ENCODE assay signal across 12 cellular contexts in genomic region chr19:14603990-14604387, GRCh38. TPM values are rescaled to one million over a fixed set of nuclear protein-coding genes. Genes with fewer than 3 reads are reported as not detected.
DNase-seq lines count a peak whose midpoint lies in the region; ATAC-seq, FAIRE-seq and TF ChIP-seq lines count a peak whose summit lies in the region.
"Had no signal": no experiment of that assay in that cellular context is flagged by ENCODE, and none has a peak within 500 bp of the region (broad histone marks: within the 10 kb centered on the region; RNA-seq: fewer than 3 reads in every experiment).

No MANE protein-coding gene starts in this region.

- ATAC-seq in GM18858 (IDR thresholded peaks at IDR 0.05; ENCODE audit: unreplicated experiment) (peak; percentile 62), GM21423 (IDR thresholded peaks at IDR 0.05; ENCODE audit: unreplicated experiment) (peak; percentile 82), HG03159 (IDR thresholded peaks at IDR 0.05; ENCODE audit: unreplicated experiment) (peak; percentile 70), esophagus mucosa (peak; percentile 37)

- WGBS in lower leg skin, 2 donors = 86 to 87% methylated on average over 2 of the region's 2 CpGs

- DNase-seq in NCI-H226 (no peak), HTR-8/SVneo (ENCODE audit: insufficient read length, low spot score) (no peak), lower leg skin (ENCODE audit: low spot score in 2 of 2) (no peak)
- no peak for DNase-seq in activated CD8-positive, alpha-beta memory T cell treated with anti-CD3 and anti-CD28 coated beads, Interleukin-2, amount 50 U/mL, for 4 hours
- DNase-seq: HFFc6, testis had no signal

- intact Hi-C loops in lower leg skin (cut with DNase I; ENCODE audit: low total_unique reads) = no loop called here

- TF ChIP-seq CTCF in lower leg skin (IDR thresholded peaks at IDR 0.05) = no peak

- FAIRE-seq in HTR-8/SVneo (lab: Jason Lieb, UNC) = no peak
- FAIRE-seq: endothelial cell of umbilical vein had no signal

- no peak for TF ChIP-seq POLR2A in lower leg skin (IDR thresholded peaks at IDR 0.05)

- no peak overlapping the region for H3K4me3 ChIP-seq in lower leg skin (ENCODE audit: low read depth, poor library complexity, severe bottlenecking)
- H3K4me3 ChIP-seq: testis had no signal

RNA-seq across cellular contexts. Expression of gene CLEC17A, which starts 21.1 kb away (rescaled TPM):
- total RNA-seq in esophagus mucosa (0.20 TPM), lower leg skin (under 1 TPM in 1 of 4 donors, not detected in 3; 0.84 TPM)
- total RNA-seq: Daoy, endothelial cell of umbilical vein, HFFc6 had no signal

RNA-seq across cellular contexts. Expression of gene NDUFB7, which starts 32.1 kb away (rescaled TPM):
- total RNA-seq in esophagus mucosa (186 TPM), lower leg skin (100 to 1,000 TPM; 219 to 332 (median 280) TPM)
